Comparison of ENCODE assay signal across 1 cellular context in the genomic region with DNA sequence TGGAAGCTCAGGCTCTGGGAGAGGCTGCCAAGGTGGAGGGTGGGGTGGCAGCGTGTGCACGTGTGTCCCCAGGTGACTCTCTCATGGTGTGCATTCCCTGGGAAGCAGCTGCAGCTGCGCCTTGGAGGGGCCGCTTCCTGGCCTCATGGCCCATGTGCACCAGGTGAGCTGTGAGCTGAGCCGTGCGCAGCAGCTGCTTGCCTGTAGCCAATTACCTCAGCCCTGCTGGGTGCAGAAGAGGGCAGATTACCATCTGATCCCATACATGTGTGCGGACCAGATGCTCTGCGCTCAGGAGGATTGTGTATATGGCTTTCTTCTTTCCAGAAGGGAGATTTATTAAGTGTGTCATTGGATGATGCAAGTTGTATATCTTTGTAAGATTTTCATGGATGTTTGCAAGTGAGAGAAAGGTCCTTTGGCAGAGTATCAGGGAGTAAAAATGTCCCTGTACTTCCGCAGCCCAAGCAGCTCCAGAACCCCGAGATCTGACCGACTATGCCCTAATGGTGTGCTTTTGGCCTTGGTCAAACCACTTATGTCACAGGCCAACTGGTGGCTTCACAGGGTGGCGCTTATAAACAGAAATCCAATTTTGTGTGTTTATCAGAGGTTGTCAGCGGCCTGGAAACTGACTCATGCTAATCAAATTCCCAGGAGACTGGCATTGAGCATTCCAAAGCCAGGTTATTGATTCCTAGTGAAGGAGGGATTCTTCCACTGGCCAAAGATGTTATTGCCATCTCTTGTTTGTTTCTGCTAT.
TF ChIP-seq lines count a peak whose summit lies in the region.

No MANE protein-coding gene starts in this region.

TF ChIP-seq in H1, 55 proteins besides CTCF, POLR2A, EP300 and RAD21:
- TF ChIP-seq, protein P1, sequence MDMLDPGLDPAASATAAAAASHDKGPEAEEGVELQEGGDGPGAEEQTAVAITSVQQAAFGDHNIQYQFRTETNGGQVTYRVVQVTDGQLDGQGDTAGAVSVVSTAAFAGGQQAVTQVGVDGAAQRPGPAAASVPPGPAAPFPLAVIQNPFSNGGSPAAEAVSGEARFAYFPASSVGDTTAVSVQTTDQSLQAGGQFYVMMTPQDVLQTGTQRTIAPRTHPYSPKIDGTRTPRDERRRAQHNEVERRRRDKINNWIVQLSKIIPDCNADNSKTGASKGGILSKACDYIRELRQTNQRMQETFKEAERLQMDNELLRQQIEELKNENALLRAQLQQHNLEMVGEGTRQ (IDR thresholded peaks at IDR 0.05; ENCODE audit: low read length) = no peak
- 0 out of 2 replicates have a peak, but pooled peaks have one; percentile 22 for TF ChIP-seq MAX (IDR thresholded peaks at IDR 0.05)
